In the genomic region with DNA sequence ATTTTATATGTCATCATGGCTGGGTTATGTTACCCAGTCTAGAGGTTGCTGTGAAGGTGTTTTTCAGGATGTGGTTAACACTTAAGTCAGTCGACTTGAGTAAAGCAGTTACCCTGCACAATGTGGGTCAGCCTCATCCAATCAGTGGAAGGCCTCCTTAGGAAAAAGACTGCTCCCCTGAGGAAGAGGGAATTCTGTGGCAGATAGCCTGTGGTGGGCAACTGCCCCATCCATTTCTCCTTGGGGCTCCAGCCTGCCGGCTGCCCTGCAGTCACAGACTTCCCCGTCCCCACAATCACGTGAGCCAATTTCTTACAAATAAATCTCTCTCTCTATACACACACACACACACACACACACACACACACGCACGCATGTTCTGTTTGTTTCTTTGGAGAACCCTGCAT, we compare ENCODE assay signal across 1 cellular context.
TF ChIP-seq lines count a peak whose summit lies in the region.

No MANE protein-coding gene starts in this region.

TF ChIP-seq in GM12878, 131 proteins besides CTCF, POLR2A, EP300 and RAD21 (continued from another document):
- TF ChIP-seq, protein P1, sequence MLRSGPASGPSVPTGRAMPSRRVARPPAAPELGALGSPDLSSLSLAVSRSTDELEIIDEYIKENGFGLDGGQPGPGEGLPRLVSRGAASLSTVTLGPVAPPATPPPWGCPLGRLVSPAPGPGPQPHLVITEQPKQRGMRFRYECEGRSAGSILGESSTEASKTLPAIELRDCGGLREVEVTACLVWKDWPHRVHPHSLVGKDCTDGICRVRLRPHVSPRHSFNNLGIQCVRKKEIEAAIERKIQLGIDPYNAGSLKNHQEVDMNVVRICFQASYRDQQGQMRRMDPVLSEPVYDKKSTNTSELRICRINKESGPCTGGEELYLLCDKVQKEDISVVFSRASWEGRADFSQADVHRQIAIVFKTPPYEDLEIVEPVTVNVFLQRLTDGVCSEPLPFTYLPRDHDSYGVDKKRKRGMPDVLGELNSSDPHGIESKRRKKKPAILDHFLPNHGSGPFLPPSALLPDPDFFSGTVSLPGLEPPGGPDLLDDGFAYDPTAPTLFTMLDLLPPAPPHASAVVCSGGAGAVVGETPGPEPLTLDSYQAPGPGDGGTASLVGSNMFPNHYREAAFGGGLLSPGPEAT (IDR thresholded peaks at IDR 0.05; ENCODE audit: low read depth) = 0 out of 2 replicates have a peak, but pooled peaks have one; percentile 37
- TF ChIP-seq NR2C1 (IDR thresholded peaks at IDR 0.05) (no peak), TCF3 (IDR thresholded peaks at IDR 0.05; ENCODE audit: borderline replicate concordance, insufficient read depth, low read depth, low read length) (no peak), KAT2A (conservative IDR thresholded peaks at IDR 0.05; ENCODE audit: control insufficient read depth, low read depth, low read length) (no peak), BHLHE40 (IDR thresholded peaks at IDR 0.05; ENCODE audit: borderline replicate concordance in 1 of 2, low read depth in 2 of 2, low read length in 1 of 2) (peak; percentile 37 to 84; a peak in 3 of 4 replicates), IKZF1 (conservative IDR thresholded peaks at IDR 0.05) (peak; percentile 89), ZNF622 (IDR thresholded peaks at IDR 0.05) (no peak), ZZZ3 (IDR thresholded peaks at IDR 0.05; ENCODE audit: control insufficient read depth, insufficient read length, low read depth) (no peak), SUZ12 (IDR thresholded peaks at IDR 0.05; ENCODE audit: unreplicated experiment) (no peak), RAD51 (IDR thresholded peaks at IDR 0.05) (peak; percentile 39; the same call in 1 of the 2 replicates)
- TF ChIP-seq, protein P2, sequence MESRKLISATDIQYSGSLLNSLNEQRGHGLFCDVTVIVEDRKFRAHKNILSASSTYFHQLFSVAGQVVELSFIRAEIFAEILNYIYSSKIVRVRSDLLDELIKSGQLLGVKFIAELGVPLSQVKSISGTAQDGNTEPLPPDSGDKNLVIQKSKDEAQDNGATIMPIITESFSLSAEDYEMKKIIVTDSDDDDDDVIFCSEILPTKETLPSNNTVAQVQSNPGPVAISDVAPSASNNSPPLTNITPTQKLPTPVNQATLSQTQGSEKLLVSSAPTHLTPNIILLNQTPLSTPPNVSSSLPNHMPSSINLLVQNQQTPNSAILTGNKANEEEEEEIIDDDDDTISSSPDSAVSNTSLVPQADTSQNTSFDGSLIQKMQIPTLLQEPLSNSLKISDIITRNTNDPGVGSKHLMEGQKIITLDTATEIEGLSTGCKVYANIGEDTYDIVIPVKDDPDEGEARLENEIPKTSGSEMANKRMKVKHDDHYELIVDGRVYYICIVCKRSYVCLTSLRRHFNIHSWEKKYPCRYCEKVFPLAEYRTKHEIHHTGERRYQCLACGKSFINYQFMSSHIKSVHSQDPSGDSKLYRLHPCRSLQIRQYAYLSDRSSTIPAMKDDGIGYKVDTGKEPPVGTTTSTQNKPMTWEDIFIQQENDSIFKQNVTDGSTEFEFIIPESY (IDR thresholded peaks at IDR 0.05) = no peak
